ENCODE assay signal across 22 cellular contexts in genomic region chr3:193896419-193896818, GRCh38.
"Had no signal": no experiment of that assay in that cellular context is flagged by ENCODE, and none has a peak within 500 bp of the region (broad histone marks: within the 10 kb centered on the region; RNA-seq: fewer than 3 reads in every experiment).

No MANE protein-coding gene starts in this region.

- FAIRE-seq: endothelial cell of umbilical vein, kidney had no signal

- H3K9me3 ChIP-seq: breast epithelium, colonic mucosa, lower lobe of right lung had no signal

- H3K4me3 ChIP-seq: colonic mucosa, dorsolateral prefrontal cortex, lower lobe of right lung, sigmoid colon, smooth muscle cell had no signal

- H3K9me3 Mint-ChIP-seq: activated naive CD8-positive, alpha-beta T cell treated with anti-CD3 and anti-CD28 coated beads for 36 hours; effector memory CD8-positive, alpha-beta T cell; natural killer cell; T-helper 1 cell treated with Interleukin-12 subunit alpha and Interleukin-12 subunit beta and Interleukin-4 antibody, amounts not matched to agents 30 μg/mL and 1 μg/mL, for 36 hours had no signal

- H3K27me3 Mint-ChIP-seq: activated naive CD8-positive, alpha-beta T cell treated with anti-CD3 and anti-CD28 coated beads for 36 hours had no signal

- ATAC-seq: effector memory CD8-positive, alpha-beta T cell; lower lobe of right lung; natural killer cell; stimulated activated naive B cell treated with anti-CD40 and anti-IgM and Interleukin-4, amounts not matched to agents 10 μg/mL and 1 μg/mL and 100 μg/mL, for 72 hours had no signal

- H3K36me3 ChIP-seq: breast epithelium, colonic mucosa, lower lobe of right lung, sigmoid colon had no signal

- DNase-seq: activated CD4-positive, alpha-beta T cell treated with anti-CD3 and anti-CD28 coated beads for 4 hours; activated CD4-positive, alpha-beta T cell treated with anti-CD3 and anti-CD28 coated beads, Interleukin-2, amount 50 U/mL, for 48 hours; activated CD4-positive, CD25-positive, alpha-beta regulatory T cell; activated naive CD4-positive, alpha-beta T cell treated with Interleukin-2 at 50 U/mL for 16 hours; activated naive CD8-positive, alpha-beta T cell treated with anti-CD3 and anti-CD28 coated beads for 36 hours; activated T-cell treated with anti-CD3 and anti-CD28 coated beads, Interleukin-2, amount 50 U/mL, for 48 hours; colonic mucosa; dorsolateral prefrontal cortex; effector memory CD8-positive, alpha-beta T cell; kidney; lower lobe of right lung; natural killer cell; sigmoid colon; stimulated activated CD4-positive, alpha-beta T cell treated with anti-CD3 and anti-CD28 coated beads, Interleukin-15, amount 100 ng/mL, for 24 hours; stimulated activated CD8-positive, alpha-beta memory T cell treated with anti-CD3 and anti-CD28 coated beads, Interleukin-4, amount 100 ng/mL, for 48 hours; stimulated activated naive B cell treated with anti-CD40 and anti-IgM and Interleukin-4, amounts not matched to agents 10 μg/mL and 1 μg/mL and 100 μg/mL, for 72 hours; T1000; trophoblast cell had no signal

- H3K4me2 ChIP-seq: smooth muscle cell had no signal

- H3K4me1 ChIP-seq: breast epithelium, colonic mucosa had no signal

- H3K36me3 Mint-ChIP-seq: activated naive CD8-positive, alpha-beta T cell treated with anti-CD3 and anti-CD28 coated beads for 36 hours; natural killer cell; stimulated activated naive B cell treated with anti-CD40 and anti-IgM and Interleukin-4, amounts not matched to agents 10 μg/mL and 1 μg/mL and 100 μg/mL, for 72 hours had no signal

- H3K27ac ChIP-seq: breast epithelium, colonic mucosa, dorsolateral prefrontal cortex, lower lobe of right lung had no signal

- H3K4me3 Mint-ChIP-seq: activated naive CD8-positive, alpha-beta T cell treated with anti-CD3 and anti-CD28 coated beads for 36 hours; effector memory CD8-positive, alpha-beta T cell; natural killer cell; stimulated activated naive B cell treated with anti-CD40 and anti-IgM and Interleukin-4, amounts not matched to agents 10 μg/mL and 1 μg/mL and 100 μg/mL, for 72 hours; T-helper 1 cell treated with Interleukin-12 subunit alpha and Interleukin-12 subunit beta and Interleukin-4 antibody, amounts not matched to agents 30 μg/mL and 1 μg/mL, for 36 hours had no signal

- H3K27ac Mint-ChIP-seq: activated naive CD8-positive, alpha-beta T cell treated with anti-CD3 and anti-CD28 coated beads for 36 hours; effector memory CD8-positive, alpha-beta T cell; natural killer cell; stimulated activated naive B cell treated with anti-CD40 and anti-IgM and Interleukin-4, amounts not matched to agents 10 μg/mL and 1 μg/mL and 100 μg/mL, for 72 hours; T-helper 1 cell treated with Interleukin-12 subunit alpha and Interleukin-12 subunit beta and Interleukin-4 antibody, amounts not matched to agents 30 μg/mL and 1 μg/mL, for 36 hours had no signal

- H3K27me3 ChIP-seq: breast epithelium, colonic mucosa, dorsolateral prefrontal cortex, sigmoid colon had no signal

- H3K4me1 Mint-ChIP-seq: activated naive CD8-positive, alpha-beta T cell treated with anti-CD3 and anti-CD28 coated beads for 36 hours; natural killer cell had no signal
